In the genomic region with DNA sequence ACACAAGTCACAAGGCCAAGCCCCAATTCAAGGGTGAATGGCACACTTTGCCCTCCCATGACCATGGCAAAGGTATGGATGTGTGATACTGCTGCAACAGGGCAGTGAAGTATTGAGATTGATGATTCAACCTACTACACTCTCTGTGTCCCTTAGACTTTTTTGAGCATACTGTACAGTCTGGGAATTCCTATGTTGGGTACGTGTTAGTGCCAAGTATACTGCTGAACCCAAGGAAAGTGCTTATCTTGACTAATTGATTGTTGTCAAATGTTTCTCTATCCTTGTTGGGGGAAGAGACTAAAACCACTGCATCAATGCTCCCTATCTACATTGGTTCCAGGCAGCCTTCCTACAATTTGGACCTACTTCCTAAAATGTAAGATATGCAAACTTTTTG, we compare ENCODE assay signal across 17 cellular contexts.
A peak's percentile ranks its signal among the peaks of the same experiment; 100 is the strongest.
DNase-seq lines count a peak whose midpoint lies in the region; ATAC-seq and TF ChIP-seq lines count a peak whose summit lies in the region.
"Had no signal": no experiment of that assay in that cellular context is flagged by ENCODE, and none has a peak within 500 bp of the region (broad histone marks: within the 10 kb centered on the region; RNA-seq: fewer than 3 reads in every experiment).

No MANE protein-coding gene starts in this region.

- H3K27me3 ChIP-seq in IMR-90 (ENCODE audit: control insufficient read depth, insufficient read depth, low read length) (no peaks in the 10 kb centered on the region), brain microvascular endothelial cell (replicated peaks) (no peaks in the 10 kb centered on the region), A673 (replicated peaks; ENCODE audit: insufficient read depth, low read depth, low read length, poor library complexity) (no peaks in the 10 kb centered on the region)
- H3K27me3 ChIP-seq: heart left ventricle, neural progenitor cell, upper lobe of right lung had no signal

- no CpG with 5 or more reads among the region's 1 CpG for WGBS in IMR-90 (ENCODE audit: extremely low coverage in 2 of 2, insufficient read length in 1 of 2), 2 experiments
- 78 to 90% methylated on average over 1 of the region's 1 CpG for WGBS in lower leg skin, 2 donors

- peaks cover 13% of the 10 kb centered on the region for H3K9me1 ChIP-seq in IMR-90 (ENCODE audit: insufficient read depth, low read length)

- no peak overlapping the region for H2BK5ac ChIP-seq in IMR-90 (ENCODE audit: low read depth, low read length, poor library complexity, severe bottlenecking)

- TF ChIP-seq RAD21 in IMR-90 (IDR thresholded peaks at IDR 0.05; ENCODE audit: low read length) = no peak

- H4K91ac ChIP-seq in IMR-90 (ENCODE audit: insufficient read depth, low read depth, low read length) = no peak overlapping the region

- peaks cover 0 to 3% of the 10 kb centered on the region in 2 experiments; a peak in 1 of 4 replicates for H3K79me1 ChIP-seq in IMR-90 (ENCODE audit: low read depth in 1 of 2, low read length in 2 of 2)

- TF ChIP-seq CTCF in IMR-90 (conservative IDR thresholded peaks at IDR 0.05; ENCODE audit: low read depth, low read length) (no peak), brain microvascular endothelial cell (IDR thresholded peaks at IDR 0.05; ENCODE audit: low read depth, low read length, missing control alignments) (no peak), lower leg skin (IDR thresholded peaks at IDR 0.05) (no peak), A673 (conservative IDR thresholded peaks at IDR 0.05; ENCODE audit: low read depth, low read length) (no peak)

- no peaks in the 10 kb centered on the region for H3K36me3 ChIP-seq in IMR-90 (ENCODE audit: control insufficient read depth, insufficient read depth, low read length)
- H3K36me3 ChIP-seq in brain microvascular endothelial cell (replicated peaks) = no peaks in the 10 kb centered on the region
- no peaks in the 10 kb centered on the region for H3K36me3 ChIP-seq in A673 (ENCODE audit: insufficient read depth, low read length, poor library complexity, severe bottlenecking)
- H3K36me3 ChIP-seq: heart left ventricle, neural progenitor cell, upper lobe of right lung had no signal

- H4K5ac ChIP-seq in IMR-90 (ENCODE audit: low read depth, low read length) = no peak overlapping the region

- no peak overlapping the region for H3K23ac ChIP-seq in IMR-90 (ENCODE audit: low read depth, low read length)

- H3K27ac ChIP-seq in IMR-90 (ENCODE audit: insufficient read depth, low read length) = no peak overlapping the region
- peak overlapping the region; percentile 91 for H3K27ac ChIP-seq in brain microvascular endothelial cell
- H3K27ac ChIP-seq in A673 (ENCODE audit: low read depth, low read length, poor library complexity, severe bottlenecking) = no peak overlapping the region
- H3K27ac ChIP-seq: coronary artery, heart left ventricle, neural progenitor cell, upper lobe of right lung had no signal

- peak overlapping the region; percentile 25; the same call in 1 of the 3 replicates for H2BK15ac ChIP-seq in IMR-90 (ENCODE audit: low read depth, low read length)

- TF ChIP-seq POLR2A in IMR-90 (IDR thresholded peaks at IDR 0.05; ENCODE audit: low read depth, low read length) = no peak
- TF ChIP-seq POLR2A in lower leg skin (IDR thresholded peaks at IDR 0.05) = no peak

- no peak overlapping the region for H3K18ac ChIP-seq in IMR-90 (ENCODE audit: low read depth, low read length)

- H2AFZ ChIP-seq in IMR-90 (replicated peaks; ENCODE audit: low read length, poor library complexity) = no peak overlapping the region
- H2AFZ ChIP-seq: neural progenitor cell had no signal

- peak overlapping the region; percentile 86; the same call in 1 of the 2 replicates for H2AK5ac ChIP-seq in IMR-90 (ENCODE audit: low read depth, low read length)

- peak overlapping the region; percentile 38; the same call in 1 of the 2 replicates for H3K14ac ChIP-seq in IMR-90 (replicated peaks; ENCODE audit: low read depth, low read length)

- no peak overlapping the region for H2AK9ac ChIP-seq in IMR-90 (replicated peaks; ENCODE audit: low read depth, low read length, poor library complexity)

- BruUV-seq in IMR-90 (replicated peaks; lab: Mats Ljungman, UMichigan) (no TSS peak), A673 (replicated peaks; lab: Mats Ljungman, UMichigan) (no TSS peak)

- H4K20me1 ChIP-seq in IMR-90 (ENCODE audit: insufficient read depth, low read length) = no peaks in the 10 kb centered on the region

- POLR2A ChIA-PET in IMR-90 (lab: Charles Lee; ENCODE audit: unreplicated experiment) = no interaction called here
- POLR2A ChIA-PET in A673 (lab: Charles Lee; ENCODE audit: low non-redundant PET) = no interaction called here

- H3K56ac ChIP-seq in IMR-90 (ENCODE audit: extremely low read depth, insufficient read depth, low read length) = no peak overlapping the region

- no peaks in the 10 kb centered on the region; the same call in 1 of the 2 replicates for H3K4me1 ChIP-seq in IMR-90 (ENCODE audit: control insufficient read depth, insufficient read depth, low read length)
- no peaks in the 10 kb centered on the region for H3K4me1 ChIP-seq in A673 (ENCODE audit: insufficient read depth, low read length, poor library complexity, severe bottlenecking)
- H3K4me1 ChIP-seq: heart left ventricle, neural progenitor cell, upper lobe of right lung had no signal

- no peak overlapping the region for H3K4me3 ChIP-seq in IMR-90 (ENCODE audit: insufficient read depth, low read depth, low read length)
- H3K4me3 ChIP-seq in brain microvascular endothelial cell (ENCODE audit: low read depth, low read length) = no peak overlapping the region
- H3K4me3 ChIP-seq in lower leg skin (ENCODE audit: low read depth, poor library complexity, severe bottlenecking) = no peak overlapping the region
- H3K4me3 ChIP-seq in A673 (ENCODE audit: low read depth, low read length, poor library complexity, severe bottlenecking) = no peak overlapping the region
- H3K4me3 ChIP-seq: coronary artery, GM12878, heart left ventricle, neural progenitor cell, upper lobe of right lung had no signal

- dilution Hi-C loops in IMR-90 (cut with HindIII; ENCODE audit: low sequenced_read_pairs, unreplicated experiment) = no loop called here

- H3K9me3 ChIP-seq in IMR-90 (ENCODE audit: control insufficient read depth, insufficient read depth, low read length) (no peaks in the 10 kb centered on the region), A673 (ENCODE audit: low read depth, low read length, poor library complexity, severe bottlenecking) (no peaks in the 10 kb centered on the region)
- H3K9me3 ChIP-seq: heart left ventricle, upper lobe of right lung had no signal

- peak overlapping the region; percentile 44; the same call in 1 of the 2 replicates for H3K4ac ChIP-seq in IMR-90 (ENCODE audit: low read depth, low read length)

- intact Hi-C loops in IMR-90 (cut with micrococcal nuclease) = no loop called here
- intact Hi-C loops in posterior cingulate gyrus (cut with DNase I) = no loop called here
- intact Hi-C loops in lower leg skin (cut with DNase I; ENCODE audit: low total_unique reads) = no loop called here
- intact Hi-C loops in A673 (cut with micrococcal nuclease; ENCODE audit: unreplicated experiment) = no loop called here

- H4K8ac ChIP-seq in IMR-90 (ENCODE audit: low read depth in 2 of 2, low read length in 2 of 2) = peak overlapping the region in 1 of 2 experiments; percentile 25; a peak in 1 of 4 replicates

- no peak overlapping the region for H3K4me2 ChIP-seq in IMR-90 (ENCODE audit: low read depth, low read length)
- H3K4me2 ChIP-seq: neural progenitor cell had no signal

- H3K9ac ChIP-seq in IMR-90 (ENCODE audit: low read depth, low read length) = no peak overlapping the region
- H3K9ac ChIP-seq: neural progenitor cell had no signal

- peak; percentile 31; the same call in 1 of the 2 replicates for ATAC-seq in IMR-90 (ENCODE audit: low read depth)
- ATAC-seq: GM12878, right cardiac atrium, upper lobe of right lung had no signal

- H2BK120ac ChIP-seq in IMR-90 (ENCODE audit: low read depth, low read length) = peak overlapping the region; percentile 28; the same call in 1 of the 2 replicates

- CTCF ChIA-PET in IMR-90 (lab: Yijun Ruan, JAX) = interaction anchor here (1.5 kb wide), 1 partner anchor 11 kb away, joined by 5 read pairs; no protein-coding TSS in a partner anchor
- CTCF ChIA-PET in A673 (lab: Charles Lee) = no interaction called here

- DNase-seq in AG08396 (ENCODE audit: low spot score) (peak; percentile 16), IMR-90 (peak; percentile 65), brain microvascular endothelial cell (peak; percentile 64), glomerular visceral epithelial cell (ENCODE audit: extremely low spot score) (peak; percentile 47), posterior cingulate gyrus (no peak), lower leg skin (ENCODE audit: low spot score in 2 of 2) (no peak), A673 (ENCODE audit: low spot score) (no peak), UCSD-AML1 (lab: John Stamatoyannopoulos, UW; ENCODE audit: unreplicated experiment) (no peak)
- DNase-seq: activated CD4-positive, alpha-beta T cell treated with anti-CD3 and anti-CD28 coated beads, Interleukin-2, amount 10 ng/mL, durations not matched to agents 24 days and 14 days; heart left ventricle; NCI-H2081; NCI-H69; right cardiac atrium; upper lobe of right lung had no signal

- H2BK20ac ChIP-seq in IMR-90 (ENCODE audit: low read depth, low read length) = 0 out of 2 replicates have a peak overlapping the region, but pooled peaks have one; percentile 9

- in situ Hi-C loops in IMR-90 (cut with MboI; ENCODE audit: low sequenced_read_pairs) = no loop called here
- in situ Hi-C loops in brain microvascular endothelial cell (cut with HindIII; ENCODE audit: low pct_ligation_motif_present, low sequenced_read_pairs) = no loop called here

TF ChIP-seq in IMR-90, 13 proteins besides CTCF, POLR2A, EP300 and RAD21:
- TF ChIP-seq CEBPB (IDR thresholded peaks at IDR 0.05; ENCODE audit: low read depth, low read length) (0 out of 2 replicates have a peak, but pooled peaks have one; percentile 8), SMC3 (IDR thresholded peaks at IDR 0.05; ENCODE audit: low read depth, low read length) (no peak)

Comparison
In these comparisons a context has a peak if more than half of its experiments do, and no peak if none do; other contexts are left out.
1. DNase-seq: peak in AG08396 (single experiment), IMR-90 (single experiment), brain microvascular endothelial cell (single experiment) and glomerular visceral epithelial cell (single experiment); none in posterior cingulate gyrus (0 of 10), lower leg skin (0 of 2), A673 (single experiment) and UCSD-AML1 (single experiment).